8 cellular contexts compared by ENCODE assay signal in genomic region chr1:233347338-233347737, GRCh38.
"Had no signal": no experiment of that assay in that cellular context is flagged by ENCODE, and none has a peak within 500 bp of the region (broad histone marks: within the 10 kb centered on the region; RNA-seq: fewer than 3 reads in every experiment).

No MANE protein-coding gene starts in this region.

- H3K27ac ChIP-seq: GM23248 had no signal

- H3K4me1 ChIP-seq: HAP-1 had no signal

- H3K4me3 ChIP-seq: GM23248, GM23338, HAP-1 had no signal

- DNase-seq: GM23248, GOT3, H7, H9, HCEC 1CT, HFFc6 had no signal

- H3K9me3 ChIP-seq: HAP-1 had no signal
